Comparison of ENCODE assay signal across 6 cellular contexts in the genomic region with DNA sequence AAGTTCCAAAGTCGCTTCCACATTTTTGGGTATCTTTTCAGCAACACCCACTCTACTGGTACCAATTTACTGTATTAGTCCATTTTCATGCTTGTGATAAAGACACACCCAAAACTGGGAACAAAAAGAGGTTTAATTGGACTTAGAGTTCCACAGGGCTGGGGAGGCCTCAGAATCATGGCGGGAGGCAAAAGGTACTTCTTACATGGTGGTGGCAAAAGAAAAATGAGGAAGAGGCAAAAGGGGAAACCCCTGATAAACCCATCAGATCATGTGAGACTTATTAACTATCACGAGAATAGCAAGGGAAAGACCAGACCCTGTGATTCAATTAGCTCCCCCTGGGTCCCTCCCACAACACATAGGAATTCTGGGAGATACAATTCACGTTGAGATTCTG.
DNase-seq lines count a peak whose midpoint lies in the region; ATAC-seq, FAIRE-seq and TF ChIP-seq lines count a peak whose summit lies in the region.
"Not testable (repeated sequence)": the region's sequence is repeated elsewhere in the genome, so short reads cannot be mapped to it uniquely, and the experiment has no call there.

No MANE protein-coding gene starts in this region.

- TF ChIP-seq POLR2A in GM12891 (IDR thresholded peaks at IDR 0.05; ENCODE audit: low read depth, low read length); GM12878 (IDR thresholded peaks at IDR 0.05; ENCODE audit: low read depth, low read length): not testable (repeated sequence)

- POLR2A ChIA-PET in activated CD4-positive, alpha-beta T cell treated with anti-CD3 and anti-CD28 coated beads for 36 hours (lab: Charles Lee) = not testable (repeated sequence)
- POLR2A ChIA-PET in GM12878 (lab: Charles Lee) = interaction anchor here (1.3 kb wide), 1 partner anchor 11 kb away, joined by 5 read pairs; no protein-coding TSS in a partner anchor

- intact Hi-C loops in activated CD4-positive, alpha-beta T cell treated with anti-CD3 and anti-CD28 coated beads for 36 hours (cut with DNase I, micrococcal nuclease); GM12878 (cut with micrococcal nuclease; ENCODE audit: unreplicated experiment); natural killer cell (cut with micrococcal nuclease): not testable (repeated sequence)

- H3K4me1 Mint-ChIP-seq in activated CD4-positive, alpha-beta T cell treated with anti-CD3 and anti-CD28 coated beads for 36 hours = peaks cover 62% of the 10 kb centered on the region
- peaks cover 71 to 80% of the 10 kb centered on the region in 2 donors for H3K4me1 Mint-ChIP-seq in natural killer cell

- peaks cover 32% of the 10 kb centered on the region for H4K20me1 ChIP-seq in Karpas-422 (ENCODE audit: insufficient read depth, low read depth, low read length)
- not testable (repeated sequence) for H4K20me1 ChIP-seq in GM12878 (ENCODE audit: control insufficient read depth, insufficient read depth)

- peaks cover 50% of the 10 kb centered on the region for H3K36me3 ChIP-seq in Karpas-422 (ENCODE audit: insufficient read depth, low read length)
- H3K36me3 ChIP-seq in GM12878 (ENCODE audit: control insufficient read depth in 2 of 2, insufficient read depth in 2 of 2, low read length in 1 of 2) = peaks cover 9 to 12% of the 10 kb centered on the region in 2 experiments
- not testable (repeated sequence) for H3K36me3 ChIP-seq in subcutaneous abdominal adipose tissue (ENCODE audit: control insufficient read depth in 5 of 5, insufficient read depth in 5 of 5, low read length in 5 of 5)

- not testable (repeated sequence) for H2AFZ ChIP-seq in Karpas-422 (ENCODE audit: low read length); GM12878 (ENCODE audit: control insufficient read depth, low read depth, low read length)

- FAIRE-seq in GM12891 (lab: Jason Lieb, UNC) = peak; percentile 9
- not testable (repeated sequence) for FAIRE-seq in GM12878 (lab: Jason Lieb, UNC)

- TF ChIP-seq CTCF in GM12878 (IDR thresholded peaks at IDR 0.05 in 2 of 3, conservative IDR thresholded peaks at IDR 0.05 in 1 of 3; ENCODE audit: control insufficient read depth in 2 of 3, extremely low read depth in 1 of 3, insufficient read depth in 1 of 3, low read depth in 3 of 3, low read length in 3 of 3); natural killer cell (IDR thresholded peaks at IDR 0.05): not testable (repeated sequence)

- TF ChIP-seq RAD21 in GM12878 (IDR thresholded peaks at IDR 0.05; ENCODE audit: insufficient read depth, low read depth, low read length) = not testable (repeated sequence)

- H3K79me2 ChIP-seq in Karpas-422 (ENCODE audit: low read length) (peaks cover 100% of the 10 kb centered on the region), GM12878 (ENCODE audit: control insufficient read depth, insufficient read depth, low read length) (peaks cover 97% of the 10 kb centered on the region)

- peaks cover 38% of the 10 kb centered on the region for H3K36me3 Mint-ChIP-seq in activated CD4-positive, alpha-beta T cell treated with anti-CD3 and anti-CD28 coated beads for 36 hours (ENCODE audit: low read depth)
- not testable (repeated sequence) for H3K36me3 Mint-ChIP-seq in natural killer cell

- H3K27me3 Mint-ChIP-seq in activated CD4-positive, alpha-beta T cell treated with anti-CD3 and anti-CD28 coated beads for 36 hours; natural killer cell (ENCODE audit: low read depth in 2 of 2): not testable (repeated sequence)

- SMC1A ChIA-PET in GM12878 (lab: Charles Lee; ENCODE audit: uncharacterized antibody, unreplicated experiment) = interaction anchor here (1.7 kb wide), 1 partner anchor 12 kb away, joined by 3 read pairs; no protein-coding TSS in a partner anchor

- not testable (repeated sequence) for ATAC-seq in activated CD4-positive, alpha-beta T cell treated with anti-CD3 and anti-CD28 coated beads for 36 hours; GM12878; natural killer cell

- in situ Hi-C loops in GM12878 (cut with MboI) = not testable (repeated sequence)

- not testable (repeated sequence) for TF ChIP-seq EP300 in GM12878 (IDR thresholded peaks at IDR 0.05; ENCODE audit: borderline replicate concordance in 1 of 2, control insufficient read depth in 1 of 2, low read depth in 2 of 2, low read length in 2 of 2)

- H3K27ac ChIP-seq in Karpas-422 (ENCODE audit: low read length) (peak overlapping the region; percentile 38), subcutaneous abdominal adipose tissue (ENCODE audit: low read depth, low read length) (peak overlapping the region; percentile 24)
- H3K27ac ChIP-seq in GM12878 (ENCODE audit: control insufficient read depth, insufficient read depth) = not testable (repeated sequence)

- not testable (repeated sequence) for BruUV-seq in GM12878 (replicated peaks; lab: Mats Ljungman, UMichigan)

- CTCF ChIA-PET in activated CD4-positive, alpha-beta T cell treated with anti-CD3 and anti-CD28 coated beads for 36 hours (lab: Charles Lee); GM12878 (lab: Yijun Ruan, JAX): not testable (repeated sequence)

- H3K27me3 ChIP-seq in Karpas-422 (ENCODE audit: low read length); GM12878 (replicated peaks in 1 of 2; ENCODE audit: control insufficient read depth in 2 of 2, insufficient read depth in 2 of 2, low read length in 1 of 2); subcutaneous abdominal adipose tissue (ENCODE audit: control insufficient read depth in 5 of 5, insufficient read depth in 4 of 5, low read length in 5 of 5): not testable (repeated sequence)

- peaks cover 97% of the 10 kb centered on the region for H3K4me1 ChIP-seq in Karpas-422 (ENCODE audit: low read length)
- peaks cover 11% of the 10 kb centered on the region for H3K4me1 ChIP-seq in GM12878 (ENCODE audit: control insufficient read depth, insufficient read depth, low read length)
- H3K4me1 ChIP-seq in subcutaneous abdominal adipose tissue (ENCODE audit: control insufficient read depth in 5 of 5, insufficient read depth in 5 of 5, low read length in 5 of 5) = peaks cover 4 to 47% (median 24%) of the 10 kb centered on the region in 5 donors

- H3K4me2 ChIP-seq in Karpas-422 (ENCODE audit: low read depth, low read length, poor library complexity, severe bottlenecking) = peak overlapping the region; percentile 25
- not testable (repeated sequence) for H3K4me2 ChIP-seq in GM12878 (ENCODE audit: control insufficient read depth, insufficient read depth)

- not testable (repeated sequence) for DNase-seq in GM12891 (ENCODE audit: insufficient read length, low spot score); Karpas-422; activated CD4-positive, alpha-beta T cell treated with anti-CD3 and anti-CD28 coated beads for 36 hours; GM12878 (ENCODE audit: low read depth, low spot score); natural killer cell

- peaks cover 18% of the 10 kb centered on the region for H3K9me3 Mint-ChIP-seq in activated CD4-positive, alpha-beta T cell treated with anti-CD3 and anti-CD28 coated beads for 36 hours (ENCODE audit: low read depth)
- not testable (repeated sequence) for H3K9me3 Mint-ChIP-seq in natural killer cell

- 73% methylated on average over 4 of the region's 4 CpGs for WGBS in GM12878 (ENCODE audit: insufficient coverage, insufficient replicate concordance, low lambda C conversion rate, missing lambda C conversion rate)

- H3K9ac ChIP-seq in Karpas-422 (ENCODE audit: low read length); GM12878 (ENCODE audit: control insufficient read depth, insufficient read depth, low read length); subcutaneous abdominal adipose tissue (ENCODE audit: low read length in 5 of 5): not testable (repeated sequence)

- H3K4me3 ChIP-seq in Karpas-422 (ENCODE audit: low read length); GM12878; subcutaneous abdominal adipose tissue (ENCODE audit: low read depth in 1 of 5, low read length in 5 of 5): not testable (repeated sequence)

- not testable (repeated sequence) for H3K9me3 ChIP-seq in Karpas-422 (ENCODE audit: low read length); subcutaneous abdominal adipose tissue (ENCODE audit: control insufficient read depth in 5 of 5, low read length in 5 of 5)
- peaks cover 40% of the 10 kb centered on the region for H3K9me3 ChIP-seq in GM12878 (replicated peaks; ENCODE audit: control insufficient read depth, insufficient read depth, low read length)

- not testable (repeated sequence) for H3K9me2 ChIP-seq in Karpas-422 (replicated peaks; ENCODE audit: insufficient read depth, low read length)

- H3K4me3 Mint-ChIP-seq in activated CD4-positive, alpha-beta T cell treated with anti-CD3 and anti-CD28 coated beads for 36 hours; natural killer cell: not testable (repeated sequence)

- RAD21 ChIA-PET in GM12878 (lab: Charles Lee; ENCODE audit: unreplicated experiment) = not testable (repeated sequence)

- peak overlapping the region; percentile 22 for H3K27ac Mint-ChIP-seq in activated CD4-positive, alpha-beta T cell treated with anti-CD3 and anti-CD28 coated beads for 36 hours
- peak overlapping the region; percentile 57 to 75 for H3K27ac Mint-ChIP-seq in natural killer cell

TF ChIP-seq in GM12891, 5 proteins besides CTCF, POLR2A, EP300 and RAD21:
- peak; percentile 52 for TF ChIP-seq SPI1 (IDR thresholded peaks at IDR 0.05; ENCODE audit: low read depth, low read length)

TF ChIP-seq in GM12878, 131 proteins besides CTCF, POLR2A, EP300 and RAD21 (continues in another document):
- TF ChIP-seq, protein P1, sequence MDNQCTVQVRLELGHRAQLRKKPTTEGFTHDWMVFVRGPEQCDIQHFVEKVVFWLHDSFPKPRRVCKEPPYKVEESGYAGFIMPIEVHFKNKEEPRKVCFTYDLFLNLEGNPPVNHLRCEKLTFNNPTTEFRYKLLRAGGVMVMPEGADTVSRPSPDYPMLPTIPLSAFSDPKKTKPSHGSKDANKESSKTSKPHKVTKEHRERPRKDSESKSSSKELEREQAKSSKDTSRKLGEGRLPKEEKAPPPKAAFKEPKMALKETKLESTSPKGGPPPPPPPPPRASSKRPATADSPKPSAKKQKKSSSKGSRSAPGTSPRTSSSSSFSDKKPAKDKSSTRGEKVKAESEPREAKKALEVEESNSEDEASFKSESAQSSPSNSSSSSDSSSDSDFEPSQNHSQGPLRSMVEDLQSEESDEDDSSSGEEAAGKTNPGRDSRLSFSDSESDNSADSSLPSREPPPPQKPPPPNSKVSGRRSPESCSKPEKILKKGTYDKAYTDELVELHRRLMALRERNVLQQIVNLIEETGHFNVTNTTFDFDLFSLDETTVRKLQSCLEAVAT (IDR thresholded peaks at IDR 0.05) = 0 out of 2 replicates have a peak, but pooled peaks have one; percentile 24
